In genomic region chr22:20299736-20300136, GRCh38 we compare ENCODE assay signal across 8 cellular contexts. TPM values are rescaled to one million over a fixed set of nuclear protein-coding genes. Genes with fewer than 3 reads are reported as not detected.
DNase-seq lines count a peak whose midpoint lies in the region; ATAC-seq and FAIRE-seq lines count a peak whose summit lies in the region.

No MANE protein-coding gene starts in this region.

- peaks cover 0 to 5% of the 10 kb centered on the region in 2 donors for H3K27me3 ChIP-seq in small intestine (ENCODE audit: control insufficient read depth in 2 of 2, insufficient read depth in 2 of 2, low read length in 2 of 2)

- DNase-seq in COLO668 (lab: John Stamatoyannopoulos, UW; ENCODE audit: unreplicated experiment) (peak; percentile 50), left ventricle myocardium superior (peak; percentile 64), small intestine (peak; percentile 57), SW 1271 (lab: John Stamatoyannopoulos, UW) (no peak)
- DNase-seq in activated CD4-positive, alpha-beta memory T cell treated with anti-CD3 and anti-CD28 coated beads for 36 hours = no peak
- DNase-seq in stimulated activated CD4-positive, alpha-beta T cell treated with anti-CD3 and anti-CD28 coated beads, Interleukin-4, amount 100 ng/mL, for 4 hours = no peak

- H3K27ac Mint-ChIP-seq in activated CD4-positive, alpha-beta memory T cell treated with anti-CD3 and anti-CD28 coated beads for 36 hours = no peak overlapping the region

- ATAC-seq in HG03175 (IDR thresholded peaks at IDR 0.05; ENCODE audit: unreplicated experiment) (peak; percentile 11), left ventricle myocardium superior (peak; percentile 53), GM19351 (IDR thresholded peaks at IDR 0.05; ENCODE audit: unreplicated experiment) (no peak)

- POLR2A ChIA-PET in activated CD4-positive, alpha-beta memory T cell treated with anti-CD3 and anti-CD28 coated beads for 36 hours (lab: Charles Lee) = interaction anchor here (1.6 kb wide), 1 partner anchor 20 kb away, joined by 5 read pairs; the partner anchor contains the start of gene DGCR6L

- peak overlapping the region; percentile 20 for H3K4me3 Mint-ChIP-seq in activated CD4-positive, alpha-beta memory T cell treated with anti-CD3 and anti-CD28 coated beads for 36 hours

- no peaks in the 10 kb centered on the region for H3K9me3 Mint-ChIP-seq in activated CD4-positive, alpha-beta memory T cell treated with anti-CD3 and anti-CD28 coated beads for 36 hours

- no peak overlapping the region for H3K27ac ChIP-seq in small intestine (ENCODE audit: low read depth in 1 of 2, low read length in 1 of 2)

- peaks cover 4% of the 10 kb centered on the region for H3K27me3 Mint-ChIP-seq in activated CD4-positive, alpha-beta memory T cell treated with anti-CD3 and anti-CD28 coated beads for 36 hours

- WGBS in small intestine, 3 donors = 0 to 1% (median 1%) methylated on average over 37 to 54 of the region's 54 CpGs

- CTCF ChIA-PET in activated CD4-positive, alpha-beta memory T cell treated with anti-CD3 and anti-CD28 coated beads for 36 hours (lab: Charles Lee) = interaction anchor here (0.8 to 1.5 kb wide), 3 partner anchors 18 to 61 kb away, joined by 3 to 7 read pairs (median 5); partner anchors contain the start of gene DGCR6L

- no peaks in the 10 kb centered on the region for H3K9me3 ChIP-seq in small intestine (ENCODE audit: control insufficient read depth, low read depth)

- intact Hi-C loops in activated CD4-positive, alpha-beta memory T cell treated with anti-CD3 and anti-CD28 coated beads for 36 hours (cut with micrococcal nuclease) = no loop called here
- intact Hi-C loops in left ventricle myocardium superior (cut with micrococcal nuclease) = no loop called here

- FAIRE-seq in small intestine (lab: Jason Lieb, UNC) = no peak

- H3K4me3 ChIP-seq in small intestine (ENCODE audit: low read depth in 1 of 2, low read length in 2 of 2) = peak overlapping the region in 1 of 2 donors; percentile 59

- no peaks in the 10 kb centered on the region for H3K4me1 ChIP-seq in small intestine (ENCODE audit: control insufficient read depth in 2 of 2, insufficient read depth in 1 of 2, low read depth in 1 of 2, low read length in 1 of 2)

- no peaks in the 10 kb centered on the region for H3K36me3 Mint-ChIP-seq in activated CD4-positive, alpha-beta memory T cell treated with anti-CD3 and anti-CD28 coated beads for 36 hours

- H3K4me1 Mint-ChIP-seq in activated CD4-positive, alpha-beta memory T cell treated with anti-CD3 and anti-CD28 coated beads for 36 hours (ENCODE audit: low read depth) = no peaks in the 10 kb centered on the region

- no peaks in the 10 kb centered on the region for H3K36me3 ChIP-seq in small intestine (ENCODE audit: control insufficient read depth in 2 of 2, insufficient read depth in 2 of 2, low read length in 2 of 2)

RNA-seq across cellular contexts. Expression of gene DGCR6L, which starts 20.1 kb away (rescaled TPM):
- total RNA-seq in activated CD4-positive, alpha-beta memory T cell treated with anti-CD3 and anti-CD28 coated beads for 36 hours = 10 to 100 TPM; 26.9 to 31.3 TPM
- total RNA-seq in left ventricle myocardium superior = 46.8 TPM
- polyA plus RNA-seq in small intestine = 10 to 100 TPM; 47.2 to 80.1 (median 58.1) TPM

RNA-seq across cellular contexts. Expression of gene RTN4R, which starts 31.6 kb away (rescaled TPM):
- total RNA-seq in activated CD4-positive, alpha-beta memory T cell treated with anti-CD3 and anti-CD28 coated beads for 36 hours = 1 to 10 TPM; 2.6 to 3.1 TPM
- 1.2 TPM for total RNA-seq in left ventricle myocardium superior
- polyA plus RNA-seq in small intestine = 1 to 10 TPM; 2.9 to 4.4 (median 4.3) TPM

Comparison
In these comparisons a context has a peak if more than half of its experiments do, and no peak if none do; other contexts are left out.
1. DNase-seq: peak in COLO668 (single experiment), left ventricle myocardium superior (single experiment) and small intestine (single experiment); none in activated CD4-positive, alpha-beta memory T cell treated with anti-CD3 and anti-CD28 coated beads for 36 hours (single experiment), SW 1271 (0 of 2) and stimulated activated CD4-positive, alpha-beta T cell treated with anti-CD3 and anti-CD28 coated beads, Interleukin-4, amount 100 ng/mL, for 4 hours (0 of 2).